ENCODE assay signal across 11 cellular contexts in the genomic region with DNA sequence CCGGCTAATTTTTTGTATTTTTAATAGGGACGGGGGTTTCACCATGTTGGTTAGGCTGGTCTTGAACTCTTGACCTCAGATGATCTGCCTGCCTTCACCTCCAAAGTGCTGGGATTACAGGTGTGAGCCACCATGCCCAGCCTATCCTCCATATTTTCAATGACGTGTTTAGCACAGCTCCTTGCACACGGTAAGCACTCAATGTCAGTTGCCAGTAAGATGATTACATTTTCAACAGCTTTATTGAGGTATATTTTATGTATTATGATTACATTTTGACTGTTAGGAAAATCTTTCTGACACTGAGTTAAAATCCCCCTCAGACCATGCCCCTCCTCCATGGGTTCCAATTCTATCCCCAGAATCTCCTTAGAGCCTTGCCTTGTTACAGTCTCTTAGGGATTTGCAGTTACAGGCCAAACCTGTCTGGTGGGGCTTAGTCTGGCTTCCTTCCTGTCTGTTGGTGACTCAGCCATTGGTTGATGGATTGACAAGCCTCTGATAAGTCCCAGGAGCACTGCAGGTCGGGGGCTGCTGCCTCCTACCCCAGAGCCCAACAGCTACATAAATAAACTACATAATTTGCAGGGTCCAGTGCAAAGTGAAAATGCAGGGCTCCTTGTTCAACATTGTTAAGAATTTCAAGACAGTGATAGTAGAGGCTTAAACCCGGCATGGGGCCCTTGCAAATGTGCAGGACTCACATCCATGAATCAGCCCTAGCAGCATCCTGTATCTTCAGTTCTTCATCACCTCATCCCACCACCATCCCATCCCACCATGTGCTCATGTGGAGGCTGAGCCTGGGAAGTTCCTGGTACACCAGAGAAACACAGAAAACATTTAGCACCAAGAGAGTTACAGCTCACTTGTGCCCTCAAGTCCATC. TPM values are rescaled to one million over a fixed set of nuclear protein-coding genes. Genes with fewer than 3 reads are reported as not detected.
DNase-seq lines count a peak whose midpoint lies in the region; ATAC-seq and TF ChIP-seq lines count a peak whose summit lies in the region.
"Had no signal": no experiment of that assay in that cellular context is flagged by ENCODE, and none has a peak within 500 bp of the region (broad histone marks: within the 10 kb centered on the region; RNA-seq: fewer than 3 reads in every experiment).

No MANE protein-coding gene starts in this region.

- no peak for TF ChIP-seq RAD21 in SK-N-SH (IDR thresholded peaks at IDR 0.05; ENCODE audit: low read length)

- WGBS in SK-N-SH (ENCODE audit: low lambda C conversion rate), result 77% methylated on average over 5 of the region's 6 CpGs
- WGBS in transverse colon (ENCODE audit: low coverage in 1 of 2), 2 donors, result 77 to 81% methylated on average over 4 to 6 of the region's 6 CpGs

- H3K9me3 ChIP-seq in SK-N-SH, result no peaks in the 10 kb centered on the region
- H3K9me3 ChIP-seq in transverse colon, result no peaks in the 10 kb centered on the region
- H3K9me3 ChIP-seq: pancreas had no signal

- peak overlapping the region; percentile 44 for H3K27ac Mint-ChIP-seq in activated naive CD8-positive, alpha-beta T cell treated with anti-CD3 and anti-CD28 coated beads, Interleukin-2, amount 10 ng/mL, durations not matched to agents 7 days and 5 days
- no peak overlapping the region for H3K27ac Mint-ChIP-seq in activated naive CD8-positive, alpha-beta T cell treated with anti-CD3 and anti-CD28 coated beads, Interleukin-2, amount 50 U/mL, for 24 hours
- peak overlapping the region; percentile 76 for H3K27ac Mint-ChIP-seq in type B pancreatic cell

- H3K4me1 ChIP-seq in SK-N-SH (ENCODE audit: control insufficient read depth in 1 of 2, insufficient read depth in 2 of 2, low read depth in 1 of 2, low read length in 1 of 2), result peaks cover 4 to 7% of the 10 kb centered on the region in 2 experiments; a peak in 1 of 4 replicates
- no peaks in the 10 kb centered on the region for H3K4me1 ChIP-seq in transverse colon
- H3K4me1 ChIP-seq: pancreas had no signal

- H4K20me1 ChIP-seq in SK-N-SH (ENCODE audit: insufficient read depth), result no peaks in the 10 kb centered on the region

- TF ChIP-seq EP300 in SK-N-SH (IDR thresholded peaks at IDR 0.05; ENCODE audit: borderline replicate concordance in 1 of 2, low read depth in 1 of 2, low read length in 1 of 2), result no peak
- TF ChIP-seq EP300 in transverse colon (IDR thresholded peaks at IDR 0.05; ENCODE audit: low read depth), result no peak

- H3K4me3 ChIP-seq in SK-N-SH (ENCODE audit: low read depth in 2 of 2, low read length in 1 of 2), result no peak overlapping the region
- H3K4me3 ChIP-seq in fibroblast of villous mesenchyme (ENCODE audit: low read depth, low read length), result no peak overlapping the region
- H3K4me3 ChIP-seq in transverse colon, result no peak overlapping the region
- H3K4me3 ChIP-seq: pancreas had no signal

- H3F3A ChIP-seq in SK-N-SH (replicated peaks; ENCODE audit: insufficient read depth), result no peaks in the 10 kb centered on the region

- ATAC-seq in activated naive CD8-positive, alpha-beta T cell treated with anti-CD3 and anti-CD28 coated beads, Interleukin-2, amount 10 ng/mL, durations not matched to agents 7 days and 5 days (ENCODE audit: low read depth), result peak; percentile 82
- no peak for ATAC-seq in activated naive CD8-positive, alpha-beta T cell treated with anti-CD3 and anti-CD28 coated beads, Interleukin-2, amount 50 U/mL, for 24 hours
- no peak for ATAC-seq in HG02678 (IDR thresholded peaks at IDR 0.05; ENCODE audit: unreplicated experiment)
- ATAC-seq in HG03460 (IDR thresholded peaks at IDR 0.05; ENCODE audit: unreplicated experiment), result no peak

- no peak for TF ChIP-seq POLR2A in transverse colon (IDR thresholded peaks at IDR 0.05)

- intact Hi-C loops in transverse colon (cut with DNase I; ENCODE audit: low total_unique reads), result loop anchor here (5.0 kb wide), 1 partner anchor 198 kb away; no protein-coding TSS in a partner anchor

- no peak overlapping the region for H3K4me3 Mint-ChIP-seq in activated naive CD8-positive, alpha-beta T cell treated with anti-CD3 and anti-CD28 coated beads, Interleukin-2, amount 10 ng/mL, durations not matched to agents 7 days and 5 days
- no peak overlapping the region for H3K4me3 Mint-ChIP-seq in activated naive CD8-positive, alpha-beta T cell treated with anti-CD3 and anti-CD28 coated beads, Interleukin-2, amount 50 U/mL, for 24 hours
- H3K4me3 Mint-ChIP-seq in type B pancreatic cell, result no peak overlapping the region

- peak overlapping the region; percentile 47 for H2AFZ ChIP-seq in SK-N-SH (ENCODE audit: low read depth)

- DNase-seq in activated naive CD8-positive, alpha-beta T cell treated with anti-CD3 and anti-CD28 coated beads, Interleukin-2, amount 10 ng/mL, durations not matched to agents 7 days and 5 days, result no peak
- DNase-seq in activated naive CD8-positive, alpha-beta T cell treated with anti-CD3 and anti-CD28 coated beads, Interleukin-2, amount 50 U/mL, for 24 hours, result no peak
- DNase-seq in SK-N-SH (no peak), fibroblast of villous mesenchyme (ENCODE audit: low read depth) (peak; percentile 41), type B pancreatic cell (ENCODE audit: extremely low spot score, unreplicated experiment) (no peak), transverse colon (no peak)
- DNase-seq: activated CD4-positive, alpha-beta T cell treated with anti-CD3 and anti-CD28 coated beads, Interleukin-2, amount 50 U/mL, for 4 hours; HCEC 1CT; pancreas had no signal

- POLR2A ChIA-PET in activated naive CD8-positive, alpha-beta T cell treated with anti-CD3 and anti-CD28 coated beads, Interleukin-2, amount 10 ng/mL, durations not matched to agents 7 days and 5 days (lab: Charles Lee), result no interaction called here
- POLR2A ChIA-PET in SK-N-SH (lab: Yijun Ruan, JAX), result no interaction called here

- no peak overlapping the region for H3K9ac ChIP-seq in SK-N-SH

- no peaks in the 10 kb centered on the region for H3K27me3 Mint-ChIP-seq in activated naive CD8-positive, alpha-beta T cell treated with anti-CD3 and anti-CD28 coated beads, Interleukin-2, amount 10 ng/mL, durations not matched to agents 7 days and 5 days
- no peaks in the 10 kb centered on the region for H3K27me3 Mint-ChIP-seq in activated naive CD8-positive, alpha-beta T cell treated with anti-CD3 and anti-CD28 coated beads, Interleukin-2, amount 50 U/mL, for 24 hours
- H3K27me3 Mint-ChIP-seq in type B pancreatic cell, result no peaks in the 10 kb centered on the region

- CTCF ChIA-PET in SK-N-SH (lab: Yijun Ruan, JAX), result interaction anchor here (2.8 to 3.1 kb wide), 2 partner anchors 12 kb away, joined by 9 to 13 read pairs; no protein-coding TSS in a partner anchor

- H3K4me1 Mint-ChIP-seq in activated naive CD8-positive, alpha-beta T cell treated with anti-CD3 and anti-CD28 coated beads, Interleukin-2, amount 10 ng/mL, durations not matched to agents 7 days and 5 days, result peaks cover 18% of the 10 kb centered on the region
- peaks cover 15% of the 10 kb centered on the region for H3K4me1 Mint-ChIP-seq in activated naive CD8-positive, alpha-beta T cell treated with anti-CD3 and anti-CD28 coated beads, Interleukin-2, amount 50 U/mL, for 24 hours
- peaks cover 27% of the 10 kb centered on the region for H3K4me1 Mint-ChIP-seq in type B pancreatic cell (ENCODE audit: unreplicated experiment)

- no peaks in the 10 kb centered on the region for H3K27me3 ChIP-seq in SK-N-SH (ENCODE audit: insufficient read depth)
- H3K27me3 ChIP-seq in transverse colon, result no peaks in the 10 kb centered on the region
- H3K27me3 ChIP-seq: pancreas had no signal

- H3K36me3 ChIP-seq in SK-N-SH (replicated peaks in 1 of 2; ENCODE audit: control insufficient read depth in 1 of 2, insufficient read depth in 2 of 2, low read length in 1 of 2) (no peaks in the 10 kb centered on the region), transverse colon (no peaks in the 10 kb centered on the region)
- H3K36me3 ChIP-seq: pancreas had no signal

- in situ Hi-C loops in transverse colon (cut with MboI; ENCODE audit: low pct_ligation_motif_present in 1 of 4, low pct_unique_long_range_greater_than_20kb in 1 of 4, low sequenced_read_pairs in 3 of 4), result loop anchor here (25.0 kb wide), 3 partner anchors 237 to 537 kb away; partner anchors contain the start of genes ZFYVE9 (in 4 of the 4), ORC1 (in 2 of the 4) and PRPF38A (in 2 of the 4)

- H3K9me2 ChIP-seq in SK-N-SH, result no peaks in the 10 kb centered on the region

- TF ChIP-seq CTCF in SK-N-SH (IDR thresholded peaks at IDR 0.05) (no peak), fibroblast of villous mesenchyme (IDR thresholded peaks at IDR 0.05; ENCODE audit: insufficient read depth, low read depth, low read length) (no peak), type B pancreatic cell (conservative IDR thresholded peaks at IDR 0.05) (no peak), transverse colon (IDR thresholded peaks at IDR 0.05) (no peak)

- H3K27ac ChIP-seq in SK-N-SH (ENCODE audit: low read depth in 2 of 2, low read length in 1 of 2) (no peak overlapping the region), transverse colon (no peak overlapping the region)
- H3K27ac ChIP-seq: pancreas had no signal

- no peaks in the 10 kb centered on the region for H3K79me2 ChIP-seq in SK-N-SH (ENCODE audit: insufficient read depth)

- no peaks in the 10 kb centered on the region for H3K9me3 Mint-ChIP-seq in activated naive CD8-positive, alpha-beta T cell treated with anti-CD3 and anti-CD28 coated beads, Interleukin-2, amount 10 ng/mL, durations not matched to agents 7 days and 5 days
- no peaks in the 10 kb centered on the region for H3K9me3 Mint-ChIP-seq in activated naive CD8-positive, alpha-beta T cell treated with anti-CD3 and anti-CD28 coated beads, Interleukin-2, amount 50 U/mL, for 24 hours
- H3K9me3 Mint-ChIP-seq in type B pancreatic cell, result no peaks in the 10 kb centered on the region

- no peak overlapping the region for H3K4me2 ChIP-seq in SK-N-SH

- peaks cover 4% of the 10 kb centered on the region for H3K36me3 Mint-ChIP-seq in activated naive CD8-positive, alpha-beta T cell treated with anti-CD3 and anti-CD28 coated beads, Interleukin-2, amount 10 ng/mL, durations not matched to agents 7 days and 5 days
- H3K36me3 Mint-ChIP-seq in activated naive CD8-positive, alpha-beta T cell treated with anti-CD3 and anti-CD28 coated beads, Interleukin-2, amount 50 U/mL, for 24 hours (ENCODE audit: low read depth), result peaks cover 3% of the 10 kb centered on the region
- no peaks in the 10 kb centered on the region for H3K36me3 Mint-ChIP-seq in type B pancreatic cell

RNA-seq across cellular contexts. Expression of gene COA7, which starts 23.4 kb away (rescaled TPM):
- total RNA-seq in activated naive CD8-positive, alpha-beta T cell treated with anti-CD3 and anti-CD28 coated beads, Interleukin-2, amount 10 ng/mL, durations not matched to agents 7 days and 5 days, result 10 to 100 TPM; 10.2 to 10.9 TPM
- polyA plus RNA-seq in SK-N-SH (2012; rRNA removed), result 9.0 and 13.7 TPM in 2 replicates
- 9.9 and 11.0 TPM in 2 replicates for polyA plus RNA-seq in SK-N-SH (2012; cell fraction: cytosol; rRNA removed)
- 4.0 and 5.6 TPM in 2 replicates for polyA plus RNA-seq in SK-N-SH (2012; cell fraction: nucleus; rRNA removed)
- total RNA-seq in fibroblast of villous mesenchyme (11.3 and 17.3 TPM in 2 replicates), type B pancreatic cell (ENCODE audit: low replicate concordance) (25.1 and 27.9 TPM in 2 replicates), transverse colon (10 to 100 TPM in 2 of 4 donors, 1 to 10 TPM in 2; 2.2 to 12.7 (median 9.1) TPM)

RNA-seq across cellular contexts. Expression of gene SHISAL2A, which starts 41.8 kb away (rescaled TPM):
- total RNA-seq in activated naive CD8-positive, alpha-beta T cell treated with anti-CD3 and anti-CD28 coated beads, Interleukin-2, amount 10 ng/mL, durations not matched to agents 7 days and 5 days, result 10 to 100 TPM; 27.9 to 28.8 TPM
- 0.07 TPM in 1 of 2 replicates, not detected in the other for polyA plus RNA-seq in SK-N-SH (2012; rRNA removed)
- polyA plus RNA-seq in SK-N-SH (2012; cell fraction: cytosol; rRNA removed), result not detected in 2 replicates
- polyA plus RNA-seq in SK-N-SH (2012; cell fraction: nucleus; rRNA removed), result 0.05 TPM in 1 of 2 replicates, not detected in the other
- total RNA-seq in fibroblast of villous mesenchyme (not detected in 2 replicates), type B pancreatic cell (ENCODE audit: low replicate concordance) (not detected in 2 replicates), transverse colon (1 to 10 TPM in 2 of 4 donors, not detected in 2; 3.2 to 8.2 TPM)

RNA-seq across cellular contexts. Expression of gene ZYG11B, which starts 51.5 kb away (rescaled TPM):
- total RNA-seq in activated naive CD8-positive, alpha-beta T cell treated with anti-CD3 and anti-CD28 coated beads, Interleukin-2, amount 10 ng/mL, durations not matched to agents 7 days and 5 days, result 10 to 100 TPM; 13.7 to 13.8 TPM
- polyA plus RNA-seq in SK-N-SH (2012; rRNA removed), result 5.8 and 8.6 TPM in 2 replicates
- 7.0 and 7.7 TPM in 2 replicates for polyA plus RNA-seq in SK-N-SH (2012; cell fraction: cytosol; rRNA removed)
- polyA plus RNA-seq in SK-N-SH (2012; cell fraction: nucleus; rRNA removed), result 3.3 and 5.9 TPM in 2 replicates
- total RNA-seq in fibroblast of villous mesenchyme, result 46.1 and 65.6 TPM in 2 replicates
- total RNA-seq in type B pancreatic cell (ENCODE audit: low replicate concordance), result 23.1 and 32.3 TPM in 2 replicates
- 10 to 100 TPM; 16.9 to 75.9 (median 45.2) TPM for total RNA-seq in transverse colon
